ENCODE assay signal across 21 cellular contexts in the genomic region with DNA sequence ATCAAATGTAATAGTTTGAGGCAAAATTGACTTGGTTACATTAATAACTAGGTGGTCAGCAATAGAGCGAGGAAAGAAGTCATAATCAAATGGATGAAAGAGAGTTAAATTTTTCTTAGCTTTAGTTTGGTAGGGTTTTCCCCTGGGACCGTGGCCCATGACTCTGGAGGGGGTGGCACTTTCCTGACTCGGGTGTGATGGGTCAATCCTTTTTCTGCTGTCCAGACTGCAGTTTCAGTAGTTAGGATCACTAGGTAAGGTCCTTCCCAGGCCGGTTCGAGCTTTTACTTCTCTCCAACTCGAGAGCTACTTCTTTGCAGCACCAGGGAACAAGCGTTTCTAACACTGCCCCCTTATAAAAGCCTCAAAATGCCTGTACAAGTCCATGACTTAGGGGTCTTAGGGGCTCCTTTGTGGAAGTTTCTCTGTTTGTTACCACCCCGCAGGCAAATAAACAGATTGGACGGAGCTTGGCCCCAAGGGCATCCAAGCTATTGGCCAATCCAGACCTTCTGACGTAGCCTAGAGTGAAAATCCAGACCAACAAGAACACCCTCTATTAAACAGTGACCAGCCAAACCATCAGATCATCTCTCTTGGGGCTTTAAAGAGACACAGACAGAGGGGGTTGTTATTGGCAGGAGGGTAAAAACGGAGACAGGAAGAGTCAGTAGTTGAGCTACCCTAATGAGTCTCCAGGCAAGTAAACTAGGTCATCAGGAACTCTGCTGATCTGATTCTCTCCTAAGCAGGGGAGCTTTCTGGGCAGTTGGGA. TPM values are rescaled to one million over a fixed set of nuclear protein-coding genes. Genes with fewer than 3 reads are reported as not detected.
DNase-seq lines count a peak whose midpoint lies in the region; ATAC-seq and TF ChIP-seq lines count a peak whose summit lies in the region.
"Had no signal": no experiment of that assay in that cellular context is flagged by ENCODE, and none has a peak within 500 bp of the region (broad histone marks: within the 10 kb centered on the region; RNA-seq: fewer than 3 reads in every experiment).

No MANE protein-coding gene starts in this region.

- TF ChIP-seq CTCF in psoas muscle (IDR thresholded peaks at IDR 0.05) = no peak

- peaks cover 0 to 41% of the 10 kb centered on the region in 2 donors for H3K36me3 ChIP-seq in psoas muscle (ENCODE audit: insufficient read depth in 1 of 2, low read depth in 1 of 2)

- no peaks in the 10 kb centered on the region for H3K9me3 ChIP-seq in psoas muscle

- no peak for DNase-seq in Right ventricle myocardium inferior (ENCODE audit: missing footprints)
- DNase-seq in cardiac septum (ENCODE audit: low spot score) = no peak
- DNase-seq in left cardiac atrium = no peak
- DNase-seq in psoas muscle = peak in 1 of 2 donors; percentile 73
- no peak for DNase-seq in hypothalamus (lab: John Stamatoyannopoulos, UW)
- DNase-seq: DMS153, DND-41, H9, NCI-H1048, NCI-H1417, NCI-H1694, NCI-H2081, NCI-H2227 treated with DMSO at 0.1 percent for 48 hours, NCI-H526 treated with DMSO at 0.1 percent for 48 hours, RPMI8226, SHP77 treated with DMSO at 0.1 percent for 48 hours had no signal

- H3K4me3 ChIP-seq in psoas muscle = no peak overlapping the region
- H3K4me3 ChIP-seq: SK-N-MC had no signal

- 73 to 85% (median 82%) methylated on average over 11 of the region's 11 CpGs for WGBS in psoas muscle, 3 donors

- intact Hi-C loops in Right ventricle myocardium inferior (cut with DNase I) = no loop called here
- intact Hi-C loops in cardiac septum (cut with DNase I) = loop anchor here (10.0 kb wide), 1 partner anchor 462 kb away; no protein-coding TSS in a partner anchor
- intact Hi-C loops in left cardiac atrium (cut with DNase I) = no loop called here
- intact Hi-C loops in psoas muscle (cut with DNase I) = no loop called here

- H3K27me3 ChIP-seq in psoas muscle (ENCODE audit: insufficient read depth in 3 of 3, low read length in 2 of 3) = no peaks in the 10 kb centered on the region

- no peaks in the 10 kb centered on the region for H3K4me1 ChIP-seq in psoas muscle

- ATAC-seq in Right ventricle myocardium inferior = peak; percentile 97
- ATAC-seq in left cardiac atrium = peak; percentile 83 to 89
- ATAC-seq in psoas muscle = peak; percentile 35 to 80 (median 62)
- no peak for ATAC-seq in GM21360 (IDR thresholded peaks at IDR 0.05; ENCODE audit: unreplicated experiment)
- no peak for ATAC-seq in HG03378 (IDR thresholded peaks at IDR 0.05; ENCODE audit: unreplicated experiment)

- H3K27ac ChIP-seq in psoas muscle = no peak overlapping the region
- H3K27ac ChIP-seq: 22Rv1, HL-60, SK-N-MC had no signal

RNA-seq across cellular contexts. Expression of gene CEP68, which starts 9.4 kb away (rescaled TPM):
- total RNA-seq in Right ventricle myocardium inferior = 19.7 TPM
- 21.6 TPM for total RNA-seq in cardiac septum
- 10 to 100 TPM; 12.6 to 15.4 TPM for total RNA-seq in left cardiac atrium
- total RNA-seq in psoas muscle = 10 to 100 TPM; 28.2 to 63.3 (median 38.9) TPM
- 10 to 100 TPM in 2 of 3 donors, 1 to 10 TPM in 1; 7.3 to 17.5 (median 17.3) TPM for polyA plus RNA-seq in psoas muscle

RNA-seq across cellular contexts. Expression of gene SLC1A4, which starts 57.6 kb away (rescaled TPM):
- total RNA-seq in Right ventricle myocardium inferior (6.5 TPM), cardiac septum (22.2 TPM), left cardiac atrium (1 to 10 TPM; 3.6 to 5.2 TPM), psoas muscle (10 to 100 TPM; 13.9 to 50.3 (median 20.2) TPM)
- 10 to 100 TPM in 1 of 3 donors, 1 to 10 TPM in 2; 3.4 to 12.7 (median 9.6) TPM for polyA plus RNA-seq in psoas muscle

Comparison
In these comparisons a context has a peak if more than half of its experiments do, and no peak if none do; other contexts are left out.
1. ATAC-seq: peak in Right ventricle myocardium inferior (single experiment), left cardiac atrium (2 of 2) and psoas muscle (4 of 4); none in GM21360 (single experiment) and HG03378 (single experiment).